8 cellular contexts compared by ENCODE assay signal in the genomic region with DNA sequence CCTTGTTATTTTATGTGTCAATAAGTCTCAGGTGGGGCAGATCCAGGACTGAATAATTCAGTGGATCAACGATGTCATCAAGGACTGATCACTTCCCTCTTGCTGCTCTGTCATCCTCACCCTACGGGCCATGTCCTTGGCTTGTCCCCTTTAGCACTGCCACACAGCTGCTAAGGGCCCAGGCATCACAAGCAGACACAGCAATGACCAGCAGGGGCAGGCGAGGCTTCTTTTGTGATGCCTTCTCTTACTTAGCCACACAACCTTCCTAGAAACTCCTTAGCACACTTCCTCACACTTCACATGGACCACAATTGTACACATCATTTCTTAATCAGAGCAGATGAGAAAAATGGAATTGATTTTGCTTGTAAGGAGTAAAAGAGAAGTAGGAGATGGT.
DNase-seq lines count a peak whose midpoint lies in the region; TF ChIP-seq lines count a peak whose summit lies in the region.

No MANE protein-coding gene starts in this region.

- H3K9me3 ChIP-seq in tibial nerve, result no peaks in the 10 kb centered on the region

- H3K4me3 ChIP-seq in tibial nerve, result no peak overlapping the region

- no peak for TF ChIP-seq EP300 in tibial nerve (IDR thresholded peaks at IDR 0.05)

- no peaks in the 10 kb centered on the region for H3K4me1 ChIP-seq in tibial nerve

- H3K4me1 Mint-ChIP-seq in osteocyte (ENCODE audit: unreplicated experiment), result no peaks in the 10 kb centered on the region

- H3K36me3 ChIP-seq in tibial nerve, result no peaks in the 10 kb centered on the region

- no peak overlapping the region for H3K4me3 Mint-ChIP-seq in osteocyte (ENCODE audit: unreplicated experiment)

- H3K27me3 Mint-ChIP-seq in osteocyte (ENCODE audit: unreplicated experiment), result peaks cover 7% of the 10 kb centered on the region

- no peaks in the 10 kb centered on the region for H3K27me3 ChIP-seq in tibial nerve

- DNase-seq in NCI-H1436 (lab: John Stamatoyannopoulos, UW), result peak; percentile 8
- DNase-seq in NCI-H1436 treated with DMSO at 0.1 percent for 48 hours (lab: John Stamatoyannopoulos, UW), result no peak
- peak; percentile 6 for DNase-seq in HT1080 (ENCODE audit: low read depth)
- DNase-seq in astrocyte of the hippocampus (ENCODE audit: low read depth, low spot score), result peak; percentile 6
- no peak for DNase-seq in osteocyte (ENCODE audit: extremely low spot score, unreplicated experiment)
- no peak for DNase-seq in NCI-H2196 (lab: John Stamatoyannopoulos, UW; ENCODE audit: unreplicated experiment)
- DNase-seq in tibial nerve (ENCODE audit: low spot score in 2 of 2), result no peak
- DNase-seq in midbrain (lab: John Stamatoyannopoulos, UW), result no peak

- no peak for TF ChIP-seq POLR2A in tibial nerve (IDR thresholded peaks at IDR 0.05)

- 39 to 60% methylated on average over 3 of the region's 3 CpGs for WGBS in tibial nerve, 2 donors

- H3K27ac Mint-ChIP-seq in osteocyte (ENCODE audit: unreplicated experiment), result no peak overlapping the region

- no peaks in the 10 kb centered on the region for H3K36me3 Mint-ChIP-seq in osteocyte (ENCODE audit: unreplicated experiment)

- TF ChIP-seq CTCF in osteocyte (IDR thresholded peaks at IDR 0.05) (peak; percentile 35), tibial nerve (IDR thresholded peaks at IDR 0.05) (peak in 1 of 5 experiments; percentile 17)

- H3K9me3 Mint-ChIP-seq in osteocyte (ENCODE audit: unreplicated experiment), result no peaks in the 10 kb centered on the region

- no peak overlapping the region for H3K27ac ChIP-seq in tibial nerve

Comparison
In these comparisons a context has a peak if more than half of its experiments do, and no peak if none do; other contexts are left out.
1. DNase-seq: peak in NCI-H1436 (single experiment), HT1080 (single experiment) and astrocyte of the hippocampus (single experiment); none in NCI-H1436 treated with DMSO at 0.1 percent for 48 hours (single experiment), osteocyte (single experiment), NCI-H2196 (single experiment), tibial nerve (0 of 2) and midbrain (single experiment).